11 cellular contexts compared by ENCODE assay signal in the genomic region with DNA sequence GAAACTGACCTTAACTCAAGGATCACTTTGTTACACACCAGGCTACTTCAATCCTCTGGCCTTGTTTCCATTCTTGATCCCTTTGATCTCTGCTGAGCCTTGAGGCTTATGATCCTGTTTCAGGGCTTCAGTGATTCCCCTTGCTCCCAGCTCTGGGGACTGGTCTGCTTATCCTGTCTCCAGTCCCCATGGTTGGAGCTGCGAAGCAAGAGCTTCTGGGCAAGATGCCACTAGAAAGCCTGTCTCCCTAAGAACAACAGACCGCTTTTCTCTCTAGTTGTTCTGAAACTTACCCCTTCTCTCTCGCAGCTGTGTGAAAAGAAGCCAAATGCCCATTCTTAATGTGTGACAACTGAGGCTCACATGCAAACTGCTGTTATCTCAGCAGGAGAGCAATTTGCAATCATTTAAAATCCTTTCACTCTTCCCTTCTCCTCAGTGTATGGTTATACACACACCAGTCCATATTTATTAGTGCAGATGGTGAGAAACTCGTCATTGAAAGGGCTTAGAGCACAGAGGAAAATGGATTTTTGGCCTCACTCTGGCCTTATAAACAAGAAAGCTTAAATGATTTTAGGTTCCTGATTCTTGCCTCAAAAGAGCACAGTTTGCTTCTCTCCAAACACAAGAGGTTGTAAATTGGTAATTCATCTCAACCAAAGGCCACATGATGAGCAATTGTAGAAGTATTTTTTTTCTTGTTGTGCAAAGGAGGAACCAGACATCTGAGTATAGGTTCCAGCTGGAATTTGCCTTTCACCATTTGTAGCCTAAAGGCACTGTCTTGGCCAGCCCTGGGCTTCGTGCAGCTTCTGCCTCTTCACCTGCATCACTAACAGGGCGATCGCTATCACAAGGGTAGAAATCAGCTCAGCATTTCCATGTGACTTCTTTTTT.
A peak's percentile ranks its signal among the peaks of the same experiment; 100 is the strongest.
DNase-seq lines count a peak whose midpoint lies in the region; ATAC-seq and TF ChIP-seq lines count a peak whose summit lies in the region.
"Had no signal": no experiment of that assay in that cellular context is flagged by ENCODE, and none has a peak within 500 bp of the region (broad histone marks: within the 10 kb centered on the region; RNA-seq: fewer than 3 reads in every experiment).

No MANE protein-coding gene starts in this region.

- H3K4me1 Mint-ChIP-seq in dendritic cell treated with granulocyte-macrophage colony-stimulating factor and Interleukin-4, amounts not matched to agents 40 ng/mL and 50 ng/mL, for 4 days (ENCODE audit: low read depth) = peaks cover 73% of the 10 kb centered on the region
- peaks cover 27% of the 10 kb centered on the region for H3K4me1 Mint-ChIP-seq in mesothelial cell of epicardium

- peaks cover 28 to 75% (median 57%) of the 10 kb centered on the region in 10 experiments for H3K4me1 ChIP-seq in BLaER1 treated with 17β-estradiol and CSF1 and Interleukin-3, amounts not matched to agents 10 nM and 100 nM

- intact Hi-C loops in dendritic cell treated with granulocyte-macrophage colony-stimulating factor and Interleukin-4, amounts not matched to agents 40 ng/mL and 50 ng/mL, for 4 days (cut with micrococcal nuclease) = loop anchor here (5.0 kb wide), 1 partner anchor 183 kb away; no protein-coding TSS in a partner anchor

- ATAC-seq in stimulated activated naive CD8-positive, alpha-beta T cell treated with anti-CD3 and anti-CD28 coated beads, Interleukin-15, Interleukin-2, amounts not matched to agents 100 U/mL and 50 U/mL, for 24 hours = no peak
- ATAC-seq: CD8-positive, alpha-beta T cell; Panc1 had no signal

- H3K27me3 Mint-ChIP-seq in dendritic cell treated with granulocyte-macrophage colony-stimulating factor and Interleukin-4, amounts not matched to agents 40 ng/mL and 50 ng/mL, for 4 days = peaks cover 7% of the 10 kb centered on the region
- H3K27me3 Mint-ChIP-seq in mesothelial cell of epicardium (ENCODE audit: low read depth) = peaks cover 48% of the 10 kb centered on the region

- H3K4me3 Mint-ChIP-seq in dendritic cell treated with granulocyte-macrophage colony-stimulating factor and Interleukin-4, amounts not matched to agents 40 ng/mL and 50 ng/mL, for 4 days = no peak overlapping the region
- H3K4me3 Mint-ChIP-seq in mesothelial cell of epicardium = no peak overlapping the region
- H3K4me3 Mint-ChIP-seq: activated T-cell treated with anti-CD3 and anti-CD28 coated beads, Interleukin-2, amount 50 U/mL, for 24 hours; CD8-positive, alpha-beta T cell had no signal

- no peaks in the 10 kb centered on the region; a peak in 1 of 22 replicates for H3K27me3 ChIP-seq in BLaER1 treated with 17β-estradiol and CSF1 and Interleukin-3, amounts not matched to agents 10 nM and 100 nM

- peak overlapping the region; percentile 47 for H3K27ac Mint-ChIP-seq in dendritic cell treated with granulocyte-macrophage colony-stimulating factor and Interleukin-4, amounts not matched to agents 40 ng/mL and 50 ng/mL, for 4 days
- no peak overlapping the region for H3K27ac Mint-ChIP-seq in mesothelial cell of epicardium
- H3K27ac Mint-ChIP-seq: activated T-cell treated with anti-CD3 and anti-CD28 coated beads, Interleukin-2, amount 50 U/mL, for 24 hours; CD8-positive, alpha-beta T cell had no signal

- H3K4me3 ChIP-seq in BLaER1 treated with 17β-estradiol and CSF1 and Interleukin-3, amounts not matched to agents 10 nM and 100 nM = no peak overlapping the region

- H3K27ac ChIP-seq in BLaER1 treated with 17β-estradiol and CSF1 and Interleukin-3, amounts not matched to agents 10 nM and 100 nM = peak overlapping the region in 5 of 11 experiments; percentile 2 to 88 (median 47); a peak in 7 of 22 replicates

- H3K4me2 ChIP-seq in BLaER1 treated with 17β-estradiol and CSF1 and Interleukin-3, amounts not matched to agents 10 nM and 100 nM = peak overlapping the region in 9 of 11 experiments; percentile 51 to 93 (median 83); a peak in 17 of 22 replicates

- peak overlapping the region in 1 of 11 experiments; percentile 36; a peak in 1 of 22 replicates for H3K9ac ChIP-seq in BLaER1 treated with 17β-estradiol and CSF1 and Interleukin-3, amounts not matched to agents 10 nM and 100 nM

- H3K36me3 ChIP-seq in BLaER1 treated with 17β-estradiol and CSF1 and Interleukin-3, amounts not matched to agents 10 nM and 100 nM = no peaks in the 10 kb centered on the region

- H3K36me3 Mint-ChIP-seq in dendritic cell treated with granulocyte-macrophage colony-stimulating factor and Interleukin-4, amounts not matched to agents 40 ng/mL and 50 ng/mL, for 4 days (ENCODE audit: low read depth) = no peaks in the 10 kb centered on the region
- no peaks in the 10 kb centered on the region for H3K36me3 Mint-ChIP-seq in mesothelial cell of epicardium
- H3K36me3 Mint-ChIP-seq: CD8-positive, alpha-beta T cell had no signal

- no peak for TF ChIP-seq CTCF in mesothelial cell of epicardium (IDR thresholded peaks at IDR 0.05; ENCODE audit: unreplicated experiment)

- no peaks in the 10 kb centered on the region; a peak in 1 of 22 replicates for H3K9me3 ChIP-seq in BLaER1 treated with 17β-estradiol and CSF1 and Interleukin-3, amounts not matched to agents 10 nM and 100 nM (replicated peaks in 1 of 11)

- DNase-seq in NCI-H226 = peak; percentile 66
- DNase-seq in midbrain (lab: John Stamatoyannopoulos, UW) = peak; percentile 35
- no peak for DNase-seq in activated naive CD4-positive, alpha-beta T cell (lab: John Stamatoyannopoulos, UW)
- no peak for DNase-seq in DMS79 (lab: John Stamatoyannopoulos, UW)
- no peak for DNase-seq in stimulated activated naive CD8-positive, alpha-beta T cell treated with anti-CD3 and anti-CD28 coated beads, Interleukin-15, Interleukin-2, amounts not matched to agents 100 U/mL and 50 U/mL, for 24 hours
- no peak for DNase-seq in mesothelial cell of epicardium (ENCODE audit: low spot score in 2 of 2, unreplicated experiment in 2 of 2)
- DNase-seq: activated T-cell treated with anti-CD3 and anti-CD28 coated beads, Interleukin-2, amount 50 U/mL, for 24 hours; CD8-positive, alpha-beta T cell had no signal

- H4K20me1 ChIP-seq in BLaER1 treated with 17β-estradiol and CSF1 and Interleukin-3, amounts not matched to agents 10 nM and 100 nM = no peaks in the 10 kb centered on the region

- H3K9me3 Mint-ChIP-seq in dendritic cell treated with granulocyte-macrophage colony-stimulating factor and Interleukin-4, amounts not matched to agents 40 ng/mL and 50 ng/mL, for 4 days = no peaks in the 10 kb centered on the region
- no peaks in the 10 kb centered on the region for H3K9me3 Mint-ChIP-seq in mesothelial cell of epicardium
- H3K9me3 Mint-ChIP-seq: activated T-cell treated with anti-CD3 and anti-CD28 coated beads, Interleukin-2, amount 50 U/mL, for 24 hours; CD8-positive, alpha-beta T cell had no signal

Comparison
In these comparisons a context has a peak if more than half of its experiments do, and no peak if none do; other contexts are left out.
1. DNase-seq: peak in NCI-H226 (single experiment) and midbrain (single experiment); none in activated naive CD4-positive, alpha-beta T cell (0 of 4), DMS79 (single experiment), stimulated activated naive CD8-positive, alpha-beta T cell treated with anti-CD3 and anti-CD28 coated beads, Interleukin-15, Interleukin-2, amounts not matched to agents 100 U/mL and 50 U/mL, for 24 hours (single experiment) and mesothelial cell of epicardium (0 of 2).